Comparison of ENCODE assay signal across 14 cellular contexts in the genomic region with DNA sequence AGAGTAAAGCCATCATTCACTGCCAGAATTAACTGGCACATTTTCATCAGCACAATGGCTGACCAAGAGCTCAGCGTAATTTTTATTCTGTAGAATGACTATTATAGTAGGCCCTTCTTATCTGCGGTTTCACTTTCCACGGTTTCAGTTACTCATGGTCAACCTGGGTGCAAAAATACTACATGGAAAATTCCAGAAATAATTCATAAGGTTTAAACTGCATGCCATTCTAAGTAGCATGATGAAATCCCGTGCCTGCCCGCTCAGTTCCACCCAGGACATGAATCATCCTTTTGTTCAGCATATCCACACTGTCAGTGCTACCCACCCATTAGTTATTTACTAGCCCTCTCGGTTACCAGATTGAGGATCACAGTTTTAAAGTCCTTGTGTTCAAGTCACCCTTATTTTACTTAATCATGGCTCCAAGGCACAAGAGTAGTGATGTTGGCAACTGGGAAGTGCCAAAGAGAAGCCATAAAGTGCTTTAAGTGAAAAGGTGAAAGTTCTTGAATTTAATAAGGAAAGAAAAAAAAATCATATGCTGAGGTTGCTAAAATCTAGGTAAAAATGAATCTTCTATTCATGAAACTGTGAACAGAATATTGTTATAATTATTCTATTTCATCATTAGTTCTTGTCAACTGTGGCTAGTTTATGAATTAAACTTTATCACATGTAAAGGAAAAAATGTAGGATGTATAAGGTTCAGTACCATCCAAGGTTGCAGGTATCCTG.
DNase-seq lines count a peak whose midpoint lies in the region; FAIRE-seq and TF ChIP-seq lines count a peak whose summit lies in the region.
"Had no signal": no experiment of that assay in that cellular context is flagged by ENCODE, and none has a peak within 500 bp of the region (broad histone marks: within the 10 kb centered on the region; RNA-seq: fewer than 3 reads in every experiment).

No MANE protein-coding gene starts in this region.

- no peaks in the 10 kb centered on the region for H3K79me2 ChIP-seq in keratinocyte (ENCODE audit: control insufficient read depth, insufficient read depth, low read length)

- in situ Hi-C loops in astrocyte of the cerebellum (cut with HindIII; ENCODE audit: low sequenced_read_pairs) = no loop called here

- H3K27ac ChIP-seq in left ventricle myocardium inferior (replicated peaks) (peak overlapping the region; percentile 43), right atrium auricular region (no peak overlapping the region), keratinocyte (ENCODE audit: control insufficient read depth, insufficient read depth, low read length) (peak overlapping the region; percentile 83)
- H3K27ac ChIP-seq: HL-60, VCaP had no signal

- TF ChIP-seq CTCF in left ventricle myocardium inferior (IDR thresholded peaks at IDR 0.05; ENCODE audit: borderline replicate concordance) (no peak), right atrium auricular region (IDR thresholded peaks at IDR 0.05) (no peak), astrocyte of the cerebellum (IDR thresholded peaks at IDR 0.05; ENCODE audit: low read depth, low read length, missing control alignments) (no peak), keratinocyte (optimal IDR thresholded peaks at IDR 0.05 in 1 of 3, IDR thresholded peaks at IDR 0.05 in 1 of 3, conservative IDR thresholded peaks at IDR 0.05 in 1 of 3; ENCODE audit: extremely low read depth in 1 of 3, insufficient read depth in 2 of 3, low read length in 3 of 3) (no peak)

- H3K36me3 ChIP-seq in left ventricle myocardium inferior (no peaks in the 10 kb centered on the region), right atrium auricular region (no peaks in the 10 kb centered on the region), keratinocyte (ENCODE audit: control insufficient read depth in 2 of 2, extremely low read depth in 1 of 2, insufficient read depth in 2 of 2, low read length in 2 of 2) (no peaks in the 10 kb centered on the region)

- H3K4me1 ChIP-seq in left ventricle myocardium inferior (peaks cover 23% of the 10 kb centered on the region), right atrium auricular region (peaks cover 0 to 7% of the 10 kb centered on the region in 2 donors), keratinocyte (ENCODE audit: control insufficient read depth, extremely low read depth, insufficient read depth, low read length) (peaks cover 18% of the 10 kb centered on the region)

- intact Hi-C loops in left ventricle myocardium inferior (cut with micrococcal nuclease) = no loop called here

- peak overlapping the region; percentile 35 for H3K9ac ChIP-seq in keratinocyte (ENCODE audit: control insufficient read depth, extremely low read depth, insufficient read depth, low read length)

- H3K9me1 ChIP-seq in keratinocyte (ENCODE audit: control insufficient read depth, extremely low read depth, insufficient read depth, low read length) = no peaks in the 10 kb centered on the region

- no peak overlapping the region for H3K4me3 ChIP-seq in left ventricle myocardium inferior
- H3K4me3 ChIP-seq in right atrium auricular region = no peak overlapping the region
- H3K4me3 ChIP-seq in astrocyte of the cerebellum (ENCODE audit: low read depth, low read length) = no peak overlapping the region
- peak overlapping the region in 1 of 3 experiments; percentile 11 for H3K4me3 ChIP-seq in keratinocyte (ENCODE audit: control insufficient read depth in 2 of 3, extremely low read depth in 1 of 3, insufficient read depth in 2 of 3, low read depth in 1 of 3, low read length in 3 of 3)
- H3K4me3 ChIP-seq: GM12878 had no signal

- H3K27me3 ChIP-seq in left ventricle myocardium inferior (ENCODE audit: low read depth) (no peaks in the 10 kb centered on the region), right atrium auricular region (no peaks in the 10 kb centered on the region), keratinocyte (ENCODE audit: control insufficient read depth, extremely low read depth, insufficient read depth, low read length) (no peaks in the 10 kb centered on the region)

- no peaks in the 10 kb centered on the region for H4K20me1 ChIP-seq in keratinocyte (ENCODE audit: control insufficient read depth, extremely low read depth, insufficient read depth, low read length)

- DNase-seq in left ventricle myocardium inferior (no peak), right atrium auricular region (ENCODE audit: low spot score) (no peak), astrocyte of the cerebellum (ENCODE audit: low read depth) (peak; percentile 65), keratinocyte (ENCODE audit: low read depth, low spot score) (peak; percentile 13), urothelium cell line (ENCODE audit: low spot score) (peak; percentile 58), UCSD-AML1 (lab: John Stamatoyannopoulos, UW; ENCODE audit: unreplicated experiment) (no peak), NCI-H1048 (lab: John Stamatoyannopoulos, UW) (no peak), NCI-H1694 treated with DMSO at 0.1 percent for 48 hours (lab: John Stamatoyannopoulos, UW) (no peak)
- DNase-seq: activated naive CD4-positive, alpha-beta T cell treated with Interleukin-2 at 50 U/mL for 16 hours; NCI-H526; occipital lobe had no signal

- H3K4me2 ChIP-seq in keratinocyte (ENCODE audit: control insufficient read depth, extremely low read depth, insufficient read depth, low read depth, low read length) = peak overlapping the region; percentile 73

- peak; percentile 91 for FAIRE-seq in keratinocyte (lab: Jason Lieb, UNC)
- peak; percentile 48 for FAIRE-seq in urothelium cell line (lab: Jason Lieb, UNC)
- FAIRE-seq: GM12878 had no signal

- H3K9me3 ChIP-seq in left ventricle myocardium inferior (replicated peaks) = no peaks in the 10 kb centered on the region
- H3K9me3 ChIP-seq in right atrium auricular region = no peaks in the 10 kb centered on the region
- no peaks in the 10 kb centered on the region for H3K9me3 ChIP-seq in keratinocyte (ENCODE audit: control insufficient read depth, low read depth, low read length)

- dilution Hi-C loops in keratinocyte (cut with MboI; ENCODE audit: extremely low pct_ligation_motif_present, low sequenced_read_pairs) = no loop called here

- H2AFZ ChIP-seq in keratinocyte (ENCODE audit: control insufficient read depth, low read length) = peak overlapping the region; percentile 74

Comparison
In these comparisons a context has a peak if more than half of its experiments do, and no peak if none do; other contexts are left out.
1. H3K27ac ChIP-seq: peak in left ventricle myocardium inferior (single experiment) and keratinocyte (single experiment); none in right atrium auricular region (0 of 2).
2. DNase-seq: peak in astrocyte of the cerebellum (single experiment), keratinocyte (single experiment) and urothelium cell line (single experiment); none in left ventricle myocardium inferior (single experiment), right atrium auricular region (single experiment), UCSD-AML1 (single experiment), NCI-H1048 (single experiment) and NCI-H1694 treated with DMSO at 0.1 percent for 48 hours (single experiment).